Comparison of ENCODE assay signal across 7 cellular contexts in genomic region chr1:20662110-20662475, GRCh38. TPM values are rescaled to one million over a fixed set of nuclear protein-coding genes. Genes with fewer than 3 reads are reported as not detected.
DNase-seq lines count a peak whose midpoint lies in the region; ATAC-seq, FAIRE-seq and TF ChIP-seq lines count a peak whose summit lies in the region.

No MANE protein-coding gene starts in this region.

- no peak for FAIRE-seq in small intestine (lab: Jason Lieb, UNC)

- no peaks in the 10 kb centered on the region for H3K27me3 Mint-ChIP-seq in T-helper 17 cell

- H3K36me3 Mint-ChIP-seq in T-helper 17 cell (ENCODE audit: low read depth), result peaks cover 3% of the 10 kb centered on the region

- TF ChIP-seq CTCF in gastroesophageal sphincter (IDR thresholded peaks at IDR 0.05), result no peak

- in situ Hi-C loops in HAP-1 (cut with MboI; ENCODE audit: low sequenced_read_pairs), result no loop called here

- H3K4me1 Mint-ChIP-seq in T-helper 17 cell, result peaks cover 35% of the 10 kb centered on the region

- peak overlapping the region; percentile 89 for H3K4me3 ChIP-seq in HAP-1
- peak overlapping the region; percentile 88 to 93 for H3K4me3 ChIP-seq in gastroesophageal sphincter
- peak overlapping the region; percentile 74 to 89 for H3K4me3 ChIP-seq in small intestine (ENCODE audit: low read depth in 1 of 2, low read length in 2 of 2)

- TF ChIP-seq POLR2A in gastroesophageal sphincter (IDR thresholded peaks at IDR 0.05), result no peak

- peaks cover 20% of the 10 kb centered on the region for H3K36me3 ChIP-seq in HAP-1 (replicated peaks)
- H3K36me3 ChIP-seq in gastroesophageal sphincter, result peaks cover 0 to 19% of the 10 kb centered on the region in 2 donors
- peaks cover 0 to 2% of the 10 kb centered on the region in 2 donors for H3K36me3 ChIP-seq in small intestine (ENCODE audit: control insufficient read depth in 2 of 2, insufficient read depth in 2 of 2, low read length in 2 of 2)

- DNase-seq in HAP-1 (ENCODE audit: low spot score in 2 of 2) (no peak), T-helper 17 cell (no peak), small intestine (no peak), occipital lobe (lab: John Stamatoyannopoulos, UW) (no peak), dermis blood vessel endothelial cell (no peak)

- peak overlapping the region; percentile 99 for H3K27ac Mint-ChIP-seq in T-helper 17 cell

- peak overlapping the region; percentile 96 for H3K4me3 Mint-ChIP-seq in T-helper 17 cell

- TF ChIP-seq EP300 in gastroesophageal sphincter (IDR thresholded peaks at IDR 0.05), result no peak

- ATAC-seq in T-helper 17 cell (no peak), gastroesophageal sphincter (no peak), HG02588 (IDR thresholded peaks at IDR 0.05; ENCODE audit: unreplicated experiment) (no peak)

- H3K27ac ChIP-seq in gastroesophageal sphincter, result peak overlapping the region; percentile 45 to 86 (median 84)
- H3K27ac ChIP-seq in small intestine (ENCODE audit: low read depth in 1 of 2, low read length in 1 of 2), result peak overlapping the region; percentile 49 to 85

- H3K27me3 ChIP-seq in HAP-1 (ENCODE audit: low read depth), result no peaks in the 10 kb centered on the region
- no peaks in the 10 kb centered on the region for H3K27me3 ChIP-seq in gastroesophageal sphincter
- H3K27me3 ChIP-seq in small intestine (ENCODE audit: control insufficient read depth in 2 of 2, insufficient read depth in 2 of 2, low read length in 2 of 2), result no peaks in the 10 kb centered on the region

- H3K9me3 ChIP-seq in HAP-1 (no peaks in the 10 kb centered on the region; the same call in 1 of the 2 replicates), T-helper 17 cell (ENCODE audit: control insufficient read depth, low read length, poor library complexity, severe bottlenecking) (no peaks in the 10 kb centered on the region), gastroesophageal sphincter (no peaks in the 10 kb centered on the region), small intestine (ENCODE audit: control insufficient read depth, low read depth) (no peaks in the 10 kb centered on the region)

- no peaks in the 10 kb centered on the region; the same call in 1 of the 2 replicates for H3K4me1 ChIP-seq in HAP-1
- H3K4me1 ChIP-seq in gastroesophageal sphincter, result peaks cover 0 to 46% (median 6%) of the 10 kb centered on the region in 3 donors
- H3K4me1 ChIP-seq in small intestine (ENCODE audit: control insufficient read depth in 2 of 2, insufficient read depth in 1 of 2, low read depth in 1 of 2, low read length in 1 of 2), result peaks cover 0 to 4% of the 10 kb centered on the region in 2 donors

- 51 to 69% methylated on average over 3 to 4 of the region's 7 CpGs for WGBS in gastroesophageal sphincter (ENCODE audit: low coverage in 1 of 2), 2 donors
- 46 to 62% (median 50%) methylated on average over 7 of the region's 7 CpGs for WGBS in small intestine, 3 donors

RNA-seq across cellular contexts. Expression of gene DDOST, which starts 0.9 kb away (rescaled TPM):
- total RNA-seq in T-helper 17 cell (100 to 1,000 TPM; 104 to 112 TPM), gastroesophageal sphincter (100 to 1,000 TPM in 3 of 4 donors, 10 to 100 TPM in 1; 83.4 to 116 (median 110) TPM), occipital lobe (90.0 TPM), dermis blood vessel endothelial cell (314 and 417 TPM in 2 replicates)
- 100 to 1,000 TPM in 1 of 3 donors, 10 to 100 TPM in 2; 64.2 to 280 (median 89.7) TPM for polyA plus RNA-seq in small intestine

RNA-seq across cellular contexts. Expression of gene PINK1, which starts 28.8 kb away (rescaled TPM):
- total RNA-seq in T-helper 17 cell (1 to 10 TPM; 9.6 to 9.8 TPM), gastroesophageal sphincter (100 to 1,000 TPM; 148 to 269 (median 203) TPM), occipital lobe (117 TPM), dermis blood vessel endothelial cell (67.1 and 106 TPM in 2 replicates)
- polyA plus RNA-seq in small intestine, result 100 to 1,000 TPM in 1 of 3 donors, 10 to 100 TPM in 2; 45.9 to 120 (median 75.4) TPM

RNA-seq across cellular contexts. Expression of gene KIF17, which starts 55.7 kb away (rescaled TPM):
- total RNA-seq in T-helper 17 cell (under 1 TPM in 1 of 2 donors, not detected in 1; 0.42 TPM), gastroesophageal sphincter (10 to 100 TPM in 2 of 4 donors, 1 to 10 TPM in 1, under 1 TPM in 1; 0.47 to 11.8 (median 7.5) TPM), occipital lobe (4.4 TPM), dermis blood vessel endothelial cell (32.3 and 39.5 TPM in 2 replicates)
- 1 to 10 TPM; 2.2 to 2.7 (median 2.7) TPM for polyA plus RNA-seq in small intestine
